ENCODE assay signal across 8 cellular contexts in genomic region chr2:208265371-208265806, GRCh38. TPM values are rescaled to one million over a fixed set of nuclear protein-coding genes. Genes with fewer than 3 reads are reported as not detected.
DNase-seq lines count a peak whose midpoint lies in the region; ATAC-seq and TF ChIP-seq lines count a peak whose summit lies in the region.

No MANE protein-coding gene starts in this region.

- TF ChIP-seq CTCF in AG04450 (IDR thresholded peaks at IDR 0.05; ENCODE audit: low read depth, low read length) (no peak), GM13977 (IDR thresholded peaks at IDR 0.05; ENCODE audit: extremely low read depth, insufficient read depth, missing control alignments) (no peak), osteoblast (IDR thresholded peaks at IDR 0.05; ENCODE audit: extremely low read depth, low read depth, low read length) (no peak)

- DNase-seq in AG04450 (ENCODE audit: low read depth, low spot score) (no peak), GM13977 (ENCODE audit: low spot score) (peak; percentile 68), NCI-H774 (lab: John Stamatoyannopoulos, UW) (peak; percentile 29), glomerular visceral epithelial cell (ENCODE audit: extremely low spot score) (peak; percentile 33), osteoblast (ENCODE audit: insufficient read length, low spot score, missing footprints) (peak; percentile 82), H4 (ENCODE audit: low spot score) (no peak)
- peak; percentile 50 to 58 for DNase-seq in activated T-cell treated with anti-CD3 and anti-CD28 coated beads, Interleukin-2, amount 50 U/mL, for 72 hours

- peak overlapping the region; percentile 90 for H3K27ac Mint-ChIP-seq in activated T-cell treated with anti-CD3 and anti-CD28 coated beads, Interleukin-2, amount 50 U/mL, for 72 hours

- CTCF ChIA-PET in AG04450 (lab: Charles Lee): interaction anchor here (0.6 to 5.9 kb wide), 3 partner anchors 11 to 90 kb away, joined by 4 to 57 read pairs (median 11); partner anchors contain the start of gene IDH1

- no peaks in the 10 kb centered on the region for H3K36me3 Mint-ChIP-seq in activated T-cell treated with anti-CD3 and anti-CD28 coated beads, Interleukin-2, amount 50 U/mL, for 72 hours (ENCODE audit: insufficient read depth in 2 of 2)

- H4K20me1 ChIP-seq in osteoblast (ENCODE audit: insufficient read depth, low read length): peaks cover 12% of the 10 kb centered on the region

- H3K9me3 ChIP-seq in AG04450 (ENCODE audit: control insufficient read depth, insufficient read depth, low read length) (no peaks in the 10 kb centered on the region), osteoblast (ENCODE audit: low read depth, low read length) (no peaks in the 10 kb centered on the region)

- peak overlapping the region; percentile 82 for H3K27ac ChIP-seq in AG04450 (ENCODE audit: low read depth, low read length)
- peak overlapping the region; percentile 68 for H3K27ac ChIP-seq in osteoblast (ENCODE audit: low read depth, low read length)

- peak; percentile 36 for ATAC-seq in HG02798 (IDR thresholded peaks at IDR 0.05; ENCODE audit: poor library complexity, unreplicated experiment)
- peak; percentile 57 to 63 for ATAC-seq in activated T-cell treated with anti-CD3 and anti-CD28 coated beads, Interleukin-2, amount 50 U/mL, for 72 hours (replicated peaks in 1 of 2)

- H3K4me2 ChIP-seq in osteoblast (ENCODE audit: insufficient read depth, low read length): peak overlapping the region; percentile 90

- no peaks in the 10 kb centered on the region for H3K27me3 Mint-ChIP-seq in activated T-cell treated with anti-CD3 and anti-CD28 coated beads, Interleukin-2, amount 50 U/mL, for 72 hours (ENCODE audit: low read depth)

- peak overlapping the region; percentile 85 to 95 for H3K4me3 Mint-ChIP-seq in activated T-cell treated with anti-CD3 and anti-CD28 coated beads, Interleukin-2, amount 50 U/mL, for 72 hours

- H3K79me2 ChIP-seq in osteoblast (ENCODE audit: insufficient read depth, low read length): peaks cover 43% of the 10 kb centered on the region

- no peaks in the 10 kb centered on the region for H3K27me3 ChIP-seq in AG04450 (ENCODE audit: control insufficient read depth, insufficient read depth, low read length)
- H3K27me3 ChIP-seq in osteoblast (ENCODE audit: insufficient read depth, low read length): no peaks in the 10 kb centered on the region

- peaks cover 0 to 5% of the 10 kb centered on the region in 2 donors for H3K9me3 Mint-ChIP-seq in activated T-cell treated with anti-CD3 and anti-CD28 coated beads, Interleukin-2, amount 50 U/mL, for 72 hours

- in situ Hi-C loops in GM13977 (cut with MboI; ENCODE audit: low pct_unique_long_range_greater_than_20kb, low sequenced_read_pairs, unreplicated experiment): no loop called here

- H3K4me1 ChIP-seq in osteoblast (ENCODE audit: insufficient read depth, low read length): peaks cover 24% of the 10 kb centered on the region

- H3K4me3 ChIP-seq in AG04450 (ENCODE audit: low read depth, low read length) (peak overlapping the region; percentile 91), osteoblast (ENCODE audit: insufficient read depth, low read length) (peak overlapping the region; percentile 87)

- POLR2A ChIA-PET in AG04450 (lab: Yijun Ruan, JAX): interaction anchor here (0.5 to 1.8 kb wide), 4 partner anchors 9 to 736 kb away, joined by 3 to 25 read pairs (median 5); partner anchors contain the start of genes CREB1 and IDH1

- H2AFZ ChIP-seq in osteoblast (ENCODE audit: low read length): peak overlapping the region; percentile 88

- H3K4me1 Mint-ChIP-seq in activated T-cell treated with anti-CD3 and anti-CD28 coated beads, Interleukin-2, amount 50 U/mL, for 72 hours (ENCODE audit: low read depth): peaks cover 43% of the 10 kb centered on the region

- H3K36me3 ChIP-seq in osteoblast (ENCODE audit: insufficient read depth, low read length): no peaks in the 10 kb centered on the region

RNA-seq across cellular contexts. Expression of gene PIKFYVE, which starts 0.7 kb away (rescaled TPM):
- polyA plus RNA-seq in AG04450 (2011; rRNA removed): 19.6 and 23.8 TPM in 2 replicates
- 38.9 and 42.9 TPM in 2 replicates for polyA minus RNA-seq in AG04450 (2011; rRNA and poly(A)+ RNA removed)
- total RNA-seq in activated T-cell treated with anti-CD3 and anti-CD28 coated beads, Interleukin-2, amount 50 U/mL, for 72 hours: 10 to 100 TPM; 28.8 to 29.7 TPM
- 52.7 and 57.9 TPM in 2 replicates for total RNA-seq in osteoblast
- 11.8 and 16.0 TPM in 2 replicates for total RNA-seq in H4 (2014; rRNA removed; shearing (Covaris generic))

RNA-seq across cellular contexts. Expression of gene IDH1, which starts 10.5 kb away (rescaled TPM):
- 111 and 148 TPM in 2 replicates for polyA plus RNA-seq in AG04450 (2011; rRNA removed)
- polyA minus RNA-seq in AG04450 (2011; rRNA and poly(A)+ RNA removed): 62.7 and 78.5 TPM in 2 replicates
- 10 to 100 TPM; 18.6 to 21.4 TPM for total RNA-seq in activated T-cell treated with anti-CD3 and anti-CD28 coated beads, Interleukin-2, amount 50 U/mL, for 72 hours
- 181 and 226 TPM in 2 replicates for total RNA-seq in osteoblast
- total RNA-seq in H4 (2014; rRNA removed; shearing (Covaris generic)): 230 and 259 TPM in 2 replicates

Comparison
In these comparisons a context has a peak if more than half of its experiments do, and no peak if none do; other contexts are left out.
1. DNase-seq: peak in GM13977 (single experiment), NCI-H774 (single experiment), activated T-cell treated with anti-CD3 and anti-CD28 coated beads, Interleukin-2, amount 50 U/mL, for 72 hours (2 of 2), glomerular visceral epithelial cell (single experiment) and osteoblast (single experiment); none in AG04450 (single experiment) and H4 (single experiment).